In genomic region chr12:38222011-38222410, GRCh38 we compare ENCODE assay signal across 24 cellular contexts.
"Had no signal": no experiment of that assay in that cellular context is flagged by ENCODE, and none has a peak within 500 bp of the region (broad histone marks: within the 10 kb centered on the region; RNA-seq: fewer than 3 reads in every experiment).

No MANE protein-coding gene starts in this region.

- H3K4me1 Mint-ChIP-seq: activated CD4-positive, alpha-beta memory T cell treated with anti-CD3 and anti-CD28 coated beads, Interleukin-2, amount 10 ng/mL, durations not matched to agents 7 days and 5 days; activated CD4-positive, alpha-beta T cell treated with anti-CD3 and anti-CD28 coated beads for 36 hours; activated CD4-positive, alpha-beta T cell treated with anti-CD3 and anti-CD28 coated beads, Interleukin-2, amount 10 ng/mL, durations not matched to agents 24 days and 14 days; activated naive CD4-positive, alpha-beta T cell treated with anti-CD3 and anti-CD28 coated beads, Interleukin-2, amount 10 ng/mL, durations not matched to agents 7 days and 5 days; central memory CD8-positive, alpha-beta T cell; endodermal cell had no signal

- H3K27ac Mint-ChIP-seq: activated CD4-positive, alpha-beta memory T cell treated with anti-CD3 and anti-CD28 coated beads, Interleukin-2, amount 10 ng/mL, durations not matched to agents 7 days and 5 days; activated CD4-positive, alpha-beta T cell treated with anti-CD3 and anti-CD28 coated beads for 36 hours; activated CD4-positive, alpha-beta T cell treated with anti-CD3 and anti-CD28 coated beads, Interleukin-2, amount 10 ng/mL, durations not matched to agents 24 days and 14 days; activated naive CD4-positive, alpha-beta T cell treated with anti-CD3 and anti-CD28 coated beads, Interleukin-2, amount 10 ng/mL, durations not matched to agents 7 days and 5 days; activated naive CD4-positive, alpha-beta T cell treated with anti-CD3 and anti-CD28 coated beads, Interleukin-2, amount 50 U/mL, for 72 hours; activated T-cell treated with anti-CD3 and anti-CD28 coated beads, Interleukin-2, amount 50 U/mL, for 24 hours; activated T-cell treated with anti-CD3 and anti-CD28 coated beads, Interleukin-2, amount 50 U/mL, for 72 hours; dendritic cell treated with granulocyte-macrophage colony-stimulating factor and Interleukin-4, amounts not matched to agents 40 ng/mL and 50 ng/mL, for 4 days; endodermal cell had no signal

- H3K27me3 Mint-ChIP-seq: activated CD4-positive, alpha-beta memory T cell treated with anti-CD3 and anti-CD28 coated beads, Interleukin-2, amount 10 ng/mL, durations not matched to agents 7 days and 5 days; activated CD4-positive, alpha-beta T cell treated with anti-CD3 and anti-CD28 coated beads for 36 hours; activated CD4-positive, alpha-beta T cell treated with anti-CD3 and anti-CD28 coated beads, Interleukin-2, amount 10 ng/mL, durations not matched to agents 24 days and 14 days; activated naive CD4-positive, alpha-beta T cell treated with anti-CD3 and anti-CD28 coated beads, Interleukin-2, amount 10 ng/mL, durations not matched to agents 7 days and 5 days; activated T-cell treated with anti-CD3 and anti-CD28 coated beads, Interleukin-2, amount 50 U/mL, for 24 hours; central memory CD8-positive, alpha-beta T cell; dendritic cell treated with granulocyte-macrophage colony-stimulating factor and Interleukin-4, amounts not matched to agents 40 ng/mL and 50 ng/mL, for 4 days had no signal

- H3K9me3 Mint-ChIP-seq: activated CD4-positive, alpha-beta T cell treated with anti-CD3 and anti-CD28 coated beads, Interleukin-2, amount 10 ng/mL, durations not matched to agents 24 days and 14 days; central memory CD8-positive, alpha-beta T cell had no signal

- H3K4me3 Mint-ChIP-seq: activated CD4-positive, alpha-beta memory T cell treated with anti-CD3 and anti-CD28 coated beads, Interleukin-2, amount 10 ng/mL, durations not matched to agents 7 days and 5 days; activated CD4-positive, alpha-beta T cell treated with anti-CD3 and anti-CD28 coated beads for 36 hours; activated CD4-positive, alpha-beta T cell treated with anti-CD3 and anti-CD28 coated beads, Interleukin-2, amount 10 ng/mL, durations not matched to agents 24 days and 14 days; activated naive CD4-positive, alpha-beta T cell treated with anti-CD3 and anti-CD28 coated beads, Interleukin-2, amount 10 ng/mL, durations not matched to agents 7 days and 5 days; activated T-cell treated with anti-CD3 and anti-CD28 coated beads, Interleukin-2, amount 50 U/mL, for 24 hours; activated T-cell treated with anti-CD3 and anti-CD28 coated beads, Interleukin-2, amount 50 U/mL, for 72 hours; central memory CD8-positive, alpha-beta T cell; dendritic cell treated with granulocyte-macrophage colony-stimulating factor and Interleukin-4, amounts not matched to agents 40 ng/mL and 50 ng/mL, for 4 days; endodermal cell had no signal

- H3K36me3 Mint-ChIP-seq: activated naive CD4-positive, alpha-beta T cell treated with anti-CD3 and anti-CD28 coated beads, Interleukin-2, amount 10 ng/mL, durations not matched to agents 7 days and 5 days; activated naive CD4-positive, alpha-beta T cell treated with anti-CD3 and anti-CD28 coated beads, Interleukin-2, amount 50 U/mL, for 72 hours had no signal

- DNase-seq: activated CD4-positive, alpha-beta memory T cell treated with anti-CD3 and anti-CD28 coated beads, Interleukin-2, amount 10 ng/mL, durations not matched to agents 7 days and 5 days; activated CD4-positive, alpha-beta T cell treated with anti-CD3 and anti-CD28 coated beads for 36 hours; activated CD4-positive, alpha-beta T cell treated with anti-CD3 and anti-CD28 coated beads, Interleukin-2, amount 10 ng/mL, durations not matched to agents 24 days and 14 days; activated CD4-positive, CD25-positive, alpha-beta regulatory T cell; activated CD4-positive, CD25-positive, alpha-beta regulatory T cell treated with anti-CD3 and anti-CD28 coated beads, Interleukin-2, amount 50 U/mL, for 72 hours; activated CD8-positive, alpha-beta memory T cell treated with anti-CD3 and anti-CD28 coated beads, Interleukin-2, amount 50 U/mL, for 48 hours; activated gamma-delta T cell; activated naive CD4-positive, alpha-beta T cell; activated naive CD4-positive, alpha-beta T cell treated with anti-CD3 and anti-CD28 coated beads, Interleukin-2, amount 10 ng/mL, durations not matched to agents 7 days and 5 days; activated T-cell treated with anti-CD3 and anti-CD28 coated beads for 4 hours; activated T-cell treated with anti-CD3 and anti-CD28 coated beads, Interleukin-2, amount 50 U/mL, for 24 hours; activated T-cell treated with anti-CD3 and anti-CD28 coated beads, Interleukin-2, amount 50 U/mL, for 72 hours; amniotic stem cell; anterior cingulate cortex; brain microvascular endothelial cell; dorsolateral prefrontal cortex; effector memory CD4-positive, alpha-beta T cell; endodermal cell; foreskin fibroblast; head of caudate nucleus; T-helper 2 cell had no signal
